Comparison of ENCODE assay signal across 11 cellular contexts in genomic region chr2:120395686-120396518, GRCh38. TPM values are rescaled to one million over a fixed set of nuclear protein-coding genes. Genes with fewer than 3 reads are reported as not detected.
DNase-seq lines count a peak whose midpoint lies in the region; TF ChIP-seq lines count a peak whose summit lies in the region.
"Had no signal": no experiment of that assay in that cellular context is flagged by ENCODE, and none has a peak within 500 bp of the region (broad histone marks: within the 10 kb centered on the region; RNA-seq: fewer than 3 reads in every experiment).

No MANE protein-coding gene starts in this region.

- no peak overlapping the region for H2AFZ ChIP-seq in trophoblast cell (ENCODE audit: insufficient read depth, low read length, poor library complexity)

- no peak overlapping the region; the same call in 1 of the 2 replicates for H3K4me3 ChIP-seq in BE2C (ENCODE audit: low read depth, low read length)
- no peak overlapping the region for H3K4me3 ChIP-seq in trophoblast cell (ENCODE audit: low read depth, low read length)

- no peak overlapping the region for H3K4ac ChIP-seq in trophoblast cell (ENCODE audit: low read depth, low read length)

- peak; percentile 68 for DNase-seq in BE2C
- peak; percentile 35 for DNase-seq in HEK293T (ENCODE audit: extremely low spot score)
- DNase-seq in NCI-H774 (lab: John Stamatoyannopoulos, UW): peak; percentile 60
- DNase-seq in left kidney (ENCODE audit: low read depth, low spot score): peak; percentile 88
- no peak for DNase-seq in substantia nigra (lab: John Stamatoyannopoulos, UW)
- no peak for DNase-seq in A172 (ENCODE audit: low spot score)
- no peak for DNase-seq in trophoblast cell
- DNase-seq in NCI-H1048 (lab: John Stamatoyannopoulos, UW): no peak
- DNase-seq: mammary epithelial cell, SW 1271 had no signal

- no peak overlapping the region for H3K23ac ChIP-seq in trophoblast cell (ENCODE audit: low read length)

- H4K12ac ChIP-seq in trophoblast cell (ENCODE audit: low read depth, low read length): no peak overlapping the region

- H2AK5ac ChIP-seq in trophoblast cell (ENCODE audit: low read length): no peak overlapping the region

- TF ChIP-seq CTCF in BE2C (IDR thresholded peaks at IDR 0.05; ENCODE audit: low read depth, low read length): no peak

- CTCF ChIA-PET in HEK293T (lab: Yijun Ruan, JAX): no interaction called here

- H4K91ac ChIP-seq in trophoblast cell (ENCODE audit: low read depth, low read length): no peak overlapping the region

- no peak overlapping the region for H2BK120ac ChIP-seq in trophoblast cell (ENCODE audit: insufficient read depth, low read length, poor library complexity)

- POLR2A ChIA-PET in HEK293T (lab: Yijun Ruan, JAX): interaction anchor here (0.6 kb wide), 2 partner anchors 9 to 49 kb away, joined by 3 read pairs; no protein-coding TSS in a partner anchor

- WGBS in trophoblast cell (ENCODE audit: extremely low coverage, insufficient coverage, insufficient read length): no CpG with 5 or more reads among the region's 29 CpGs

- no peak overlapping the region for H3K4me2 ChIP-seq in trophoblast cell (ENCODE audit: low read length)

- H3K36me3 ChIP-seq in BE2C (no peaks in the 10 kb centered on the region), trophoblast cell (ENCODE audit: control insufficient read depth in 1 of 2, insufficient read depth in 2 of 2, low read length in 2 of 2) (no peaks in the 10 kb centered on the region)

- H3K14ac ChIP-seq in trophoblast cell (ENCODE audit: low read length): no peak overlapping the region

- no peaks in the 10 kb centered on the region for H3K4me1 ChIP-seq in BE2C
- H3K4me1 ChIP-seq in trophoblast cell (ENCODE audit: control insufficient read depth in 1 of 2, insufficient read depth in 2 of 2, low read length in 2 of 2): no peaks in the 10 kb centered on the region

- H3K9ac ChIP-seq in trophoblast cell (ENCODE audit: low read length): no peak overlapping the region

- no peaks in the 10 kb centered on the region for H3K9me3 ChIP-seq in BE2C
- peaks cover 3% of the 10 kb centered on the region for H3K9me3 ChIP-seq in trophoblast cell (ENCODE audit: insufficient read depth, low read depth, low read length)

- no peaks in the 10 kb centered on the region for H3K79me1 ChIP-seq in trophoblast cell (ENCODE audit: low read length)

- H3K27ac ChIP-seq in substantia nigra (ENCODE audit: low read depth, low read length, poor library complexity, severe bottlenecking) (no peak overlapping the region), trophoblast cell (ENCODE audit: low read depth, low read length) (no peak overlapping the region)

- H2BK5ac ChIP-seq in trophoblast cell (ENCODE audit: low read depth, low read length, poor library complexity): no peak overlapping the region

- H3K27me3 ChIP-seq in BE2C (no peaks in the 10 kb centered on the region), trophoblast cell (ENCODE audit: insufficient read depth, low read length) (no peaks in the 10 kb centered on the region)

- no peaks in the 10 kb centered on the region for H3K79me2 ChIP-seq in trophoblast cell (ENCODE audit: control insufficient read depth, insufficient read depth, low read length, poor library complexity)

- no peak overlapping the region for H2BK12ac ChIP-seq in trophoblast cell (ENCODE audit: low read length)

- H3K18ac ChIP-seq in trophoblast cell (ENCODE audit: low read length): no peak overlapping the region

- H4K8ac ChIP-seq in trophoblast cell (ENCODE audit: low read depth, low read length): no peak overlapping the region

TF ChIP-seq in HEK293T, 16 proteins besides CTCF, POLR2A, EP300 and RAD21:
- TF ChIP-seq L3MBTL2 (conservative IDR thresholded peaks at IDR 0.05) (no peak), LEF1 (IDR thresholded peaks at IDR 0.05; ENCODE audit: borderline replicate concordance) (no peak), FOXM1 (IDR thresholded peaks at IDR 0.05; ENCODE audit: borderline replicate concordance) (no peak), BHLHE40 (IDR thresholded peaks at IDR 0.05; ENCODE audit: borderline replicate concordance) (no peak)
TF ChIP-seq in HEK293T: peak in this region for 0.

RNA-seq across cellular contexts. Expression of gene INHBB, which starts 50.0 kb away (rescaled TPM):
- polyA plus RNA-seq in BE2C (2012; ENCODE audit: insufficient read depth, insufficient read length, low read depth): not detected
- 0.16 and 0.17 TPM in 2 replicates for total RNA-seq in A172 (2014; rRNA removed; shearing (Covaris generic))
- polyA plus RNA-seq in trophoblast cell (2013): 0.10 and 0.15 TPM in 2 replicates
- total RNA-seq: CD4-positive, alpha-beta T cell had no signal

Comparison
In these comparisons a context has a peak if more than half of its experiments do, and no peak if none do; other contexts are left out.
1. DNase-seq: peak in BE2C (single experiment), HEK293T (single experiment), NCI-H774 (single experiment) and left kidney (single experiment); none in substantia nigra (0 of 49), A172 (single experiment), trophoblast cell (0 of 2) and NCI-H1048 (single experiment).